Comparison of ENCODE assay signal across 8 cellular contexts in genomic region chr11:9313648-9314290, GRCh38. TPM values are rescaled to one million over a fixed set of nuclear protein-coding genes. Genes with fewer than 3 reads are reported as not detected.
DNase-seq lines count a peak whose midpoint lies in the region; ATAC-seq, FAIRE-seq and TF ChIP-seq lines count a peak whose summit lies in the region.

No MANE protein-coding gene starts in this region.

- H3K4me1 ChIP-seq in A549 (peaks cover 32% of the 10 kb centered on the region), H1 (replicated peaks in 1 of 4; ENCODE audit: control insufficient read depth in 3 of 4, insufficient read depth in 4 of 4, low read length in 3 of 4) (peaks cover 0 to 4% (median 3%) of the 10 kb centered on the region in 4 experiments; a peak in 5 of 7 replicates), mononuclear cell (ENCODE audit: insufficient read depth, low read length) (peaks cover 35% of the 10 kb centered on the region), thyroid gland (peaks cover 17 to 22% of the 10 kb centered on the region in 2 donors)

- H3K27ac ChIP-seq in A549 (peak overlapping the region; percentile 88 to 93), H1 (ENCODE audit: low read depth, low read length) (peak overlapping the region; percentile 68; the same call in 1 of the 2 replicates), thyroid gland (peak overlapping the region; percentile 65 to 80 (median 69))

- H3K4me1 Mint-ChIP-seq in T-helper 17 cell: peaks cover 33% of the 10 kb centered on the region

- H4K5ac ChIP-seq in H1 (ENCODE audit: insufficient read length, low read depth, low read length): no peak overlapping the region

- no peak overlapping the region for H3K23ac ChIP-seq in H1 (ENCODE audit: insufficient read length)

- 0 out of 2 replicates have a peak overlapping the region, but pooled peaks have one; percentile 55 for H2BK12ac ChIP-seq in H1 (ENCODE audit: low read depth, low read length)

- ATAC-seq in A549: peak; percentile 38 to 43
- ATAC-seq in GM18502 (IDR thresholded peaks at IDR 0.05; ENCODE audit: poor library complexity, unreplicated experiment): peak; percentile 24
- ATAC-seq in HG03135 (IDR thresholded peaks at IDR 0.05; ENCODE audit: unreplicated experiment): peak; percentile 25
- peak; percentile 6 for ATAC-seq in T-helper 17 cell

- DNase-seq in A549 (ENCODE audit: low read depth in 1 of 2, low spot score in 1 of 2) (peak in 1 of 2 experiments; percentile 37), T-helper 17 cell (peak in 2 of 3 donors; percentile 10 to 17), H1 (ENCODE audit: low read depth in 1 of 2, low spot score in 2 of 2) (no peak), thyroid gland (peak; percentile 20 to 35), NCI-H446 (lab: John Stamatoyannopoulos, UW) (no peak)

- H2AK5ac ChIP-seq in H1 (ENCODE audit: low read depth, low read length): no peak overlapping the region

- H4K20me1 ChIP-seq in H1 (replicated peaks in 1 of 2; ENCODE audit: control insufficient read depth in 1 of 2, insufficient read depth in 2 of 2, low read length in 2 of 2): peaks cover 0 to 11% of the 10 kb centered on the region in 2 experiments

- H3K14ac ChIP-seq in H1 (ENCODE audit: insufficient read length): no peak overlapping the region

- CTCF ChIA-PET in A549 (lab: Yijun Ruan, JAX): interaction anchor here (0.9 to 1.2 kb wide), 4 partner anchors 8 to 193 kb away, joined by 3 to 4 read pairs (median 3); no protein-coding TSS in a partner anchor
- CTCF ChIA-PET in H1 (lab: Charles Lee; ENCODE audit: partially characterized antibody): interaction anchor here (0.7 to 1.5 kb wide), 5 partner anchors 12 to 222 kb away, joined by 3 to 4 read pairs (median 3); no protein-coding TSS in a partner anchor

- WGBS in A549 (ENCODE audit: missing lambda C conversion rate): 1% methylated on average over 27 of the region's 27 CpGs
- 2% methylated on average over 21 of the region's 27 CpGs; no CpG with 5 or more reads in 1 of the 2 experiments for WGBS in H1 (ENCODE audit: extremely low coverage in 1 of 2, insufficient coverage in 1 of 2, insufficient read length in 1 of 2, insufficient replicate concordance in 2 of 2, low coverage in 1 of 2, low lambda C conversion rate in 2 of 2, missing lambda C conversion rate in 1 of 2), 2 experiments
- WGBS in thyroid gland, 2 donors: 1 to 2% methylated on average over 27 of the region's 27 CpGs

- peaks cover 9% of the 10 kb centered on the region for H3K23me2 ChIP-seq in H1 (ENCODE audit: low read depth, low read length)

- H3K4me3 ChIP-seq in A549 (peak overlapping the region; percentile 78), H1 (ENCODE audit: extremely low read depth in 1 of 4, insufficient read depth in 2 of 4, low read depth in 3 of 4, low read length in 4 of 4) (peak overlapping the region; percentile 87 to 94 (median 91)), mononuclear cell (ENCODE audit: low read length) (peak overlapping the region; percentile 88), thyroid gland (replicated peaks in 1 of 3) (peak overlapping the region; percentile 93 to 100 (median 100))

- H2AFZ ChIP-seq in H1 (ENCODE audit: low read length): no peak overlapping the region

- no peak overlapping the region for H2BK120ac ChIP-seq in H1 (replicated peaks; ENCODE audit: low read depth, low read length)

- peak overlapping the region; percentile 95 for H3K27ac Mint-ChIP-seq in T-helper 17 cell

- peak overlapping the region; percentile 92; the same call in 1 of the 2 replicates for H4K8ac ChIP-seq in H1 (ENCODE audit: extremely low read depth, insufficient read depth, low read length)

- FAIRE-seq in A549 (lab: Jason Lieb, UNC): no peak
- FAIRE-seq in H1 (lab: Jason Lieb, UNC): no peak

- no peaks in the 10 kb centered on the region for H3K36me3 ChIP-seq in H1 (ENCODE audit: control insufficient read depth in 2 of 4, insufficient read depth in 4 of 4, low read length in 3 of 4)
- H3K36me3 ChIP-seq in thyroid gland: no peaks in the 10 kb centered on the region

- H3K36me3 Mint-ChIP-seq in T-helper 17 cell (ENCODE audit: low read depth): peaks cover 9% of the 10 kb centered on the region

- peaks cover 14% of the 10 kb centered on the region for H3K27me3 Mint-ChIP-seq in T-helper 17 cell

- H3K18ac ChIP-seq in H1 (ENCODE audit: extremely low read depth, low read length): peak overlapping the region; percentile 75

- H3K9ac ChIP-seq in H1 (replicated peaks in 1 of 4; ENCODE audit: extremely low read depth in 1 of 4, low read depth in 3 of 4, low read length in 3 of 4): peak overlapping the region; percentile 83 to 93 (median 90)

- peak overlapping the region; percentile 56 for H3K56ac ChIP-seq in H1 (replicated peaks; ENCODE audit: insufficient read length, low read depth, low read length)

- H2BK20ac ChIP-seq in H1 (ENCODE audit: low read length): no peak overlapping the region

- no peak overlapping the region for H4K91ac ChIP-seq in H1 (replicated peaks; ENCODE audit: insufficient read length, low read length)

- peak overlapping the region; percentile 95; the same call in 1 of the 2 replicates for H2BK5ac ChIP-seq in H1 (ENCODE audit: low read depth, low read length)

- H3K79me2 ChIP-seq in H1 (ENCODE audit: control insufficient read depth in 1 of 2, insufficient read depth in 2 of 2, low read length in 2 of 2): peaks cover 28 to 52% of the 10 kb centered on the region in 2 experiments

- POLR2A ChIA-PET in A549 (lab: Yijun Ruan, JAX) (interaction anchor here (0.8 to 2.0 kb wide), 4 partner anchors 51 to 147 kb away, joined by 3 to 9 read pairs (median 6); partner anchors contain the start of gene ZNF143), H1 (lab: Charles Lee; ENCODE audit: partially characterized antibody) (interaction anchor here (0.5 to 3.8 kb wide), 7 partner anchors 33 to 478 kb away, joined by 4 to 12 read pairs (median 5); partner anchors contain the start of genes DENND5A, IPO7 and ZNF143)

- TF ChIP-seq POLR2A in A549 (IDR thresholded peaks at IDR 0.05; ENCODE audit: low read length): no peak
- no peak for TF ChIP-seq POLR2A in H1 (IDR thresholded peaks at IDR 0.05; ENCODE audit: control extremely low read depth in 1 of 2, low read depth in 2 of 2, low read length in 2 of 2)
- TF ChIP-seq POLR2A in thyroid gland (IDR thresholded peaks at IDR 0.05): no peak

- no peaks in the 10 kb centered on the region for H3K27me3 ChIP-seq in H1 (replicated peaks in 1 of 4; ENCODE audit: control insufficient read depth in 3 of 4, extremely low read depth in 1 of 4, insufficient read depth in 3 of 4, low read length in 3 of 4)
- H3K27me3 ChIP-seq in mononuclear cell (ENCODE audit: insufficient read depth, low read length): no peaks in the 10 kb centered on the region
- no peaks in the 10 kb centered on the region for H3K27me3 ChIP-seq in thyroid gland

- TF ChIP-seq RAD21 in A549 (conservative IDR thresholded peaks at IDR 0.05 in 1 of 2, IDR thresholded peaks at IDR 0.05 in 1 of 2): no peak
- TF ChIP-seq RAD21 in H1 (IDR thresholded peaks at IDR 0.05 in 1 of 2, conservative IDR thresholded peaks at IDR 0.05 in 1 of 2; ENCODE audit: low read depth in 2 of 2, low read length in 2 of 2): no peak

- intact Hi-C loops in thyroid gland (cut with DNase I): loop anchor here (10.0 kb wide), 1 partner anchor 49 kb away; the partner anchor contains the start of gene DENND5A

- H3K4me2 ChIP-seq in A549: peak overlapping the region; percentile 78
- peak overlapping the region; percentile 72 to 83 for H3K4me2 ChIP-seq in H1 (ENCODE audit: insufficient read depth in 1 of 2, low read depth in 2 of 2, low read length in 2 of 2)

- TF ChIP-seq CTCF in A549 (IDR thresholded peaks at IDR 0.05) (no peak), H1 (IDR thresholded peaks at IDR 0.05; ENCODE audit: control extremely low read depth in 1 of 3, insufficient read depth in 1 of 3, low read depth in 1 of 3, low read length in 3 of 3) (no peak), thyroid gland (IDR thresholded peaks at IDR 0.05) (no peak)

- no peak overlapping the region for H3K4ac ChIP-seq in H1 (replicated peaks; ENCODE audit: insufficient read length, low read depth, low read length)

- H2BK15ac ChIP-seq in H1 (ENCODE audit: low read length): no peak overlapping the region

- peaks cover 9% of the 10 kb centered on the region for H3K79me1 ChIP-seq in H1 (ENCODE audit: low read depth, low read length)

- no peak for TF ChIP-seq EP300 in A549 (IDR thresholded peaks at IDR 0.05)
- no peak for TF ChIP-seq EP300 in H1 (IDR thresholded peaks at IDR 0.05; ENCODE audit: borderline replicate concordance in 1 of 2, low read depth in 2 of 2, low read length in 2 of 2)

- H3K9me3 ChIP-seq in A549: no peaks in the 10 kb centered on the region
- no peaks in the 10 kb centered on the region for H3K9me3 ChIP-seq in T-helper 17 cell (ENCODE audit: control insufficient read depth, low read length, poor library complexity, severe bottlenecking)
- H3K9me3 ChIP-seq in H1 (ENCODE audit: insufficient read depth in 2 of 2, low read depth in 1 of 2, low read length in 1 of 2): no peaks in the 10 kb centered on the region
- H3K9me3 ChIP-seq in mononuclear cell (ENCODE audit: low read depth, low read length): no peaks in the 10 kb centered on the region
- H3K9me3 ChIP-seq in thyroid gland: no peaks in the 10 kb centered on the region

- peak overlapping the region; percentile 99 for H3K4me3 Mint-ChIP-seq in T-helper 17 cell

RNA-seq across cellular contexts. Expression of gene TMEM41B, which starts 0.6 kb away (rescaled TPM):
- polyA plus RNA-seq in A549 (2011; rRNA removed): 57.7 and 71.4 TPM in 2 replicates
- polyA plus RNA-seq in A549 (2012; cell fraction: cytosol; rRNA removed): 30.9 and 40.0 TPM in 2 replicates
- 43.4 and 51.2 TPM in 2 replicates for polyA plus RNA-seq in A549 (2012; cell fraction: nucleus; rRNA removed)
- 38.6 to 51.6 TPM (median 47.0 TPM) in 3 replicates for polyA plus RNA-seq in A549 (2017; fragmentation: RNase III; extraction: RNeasy Plus Mini Kit Qiagen cat#74134 plus additional on column Dnase treatment)
- polyA minus RNA-seq in A549 (2011; rRNA and poly(A)+ RNA removed): 23.1 and 25.4 TPM in 2 replicates
- 10 to 100 TPM; 22.7 to 32.6 TPM for total RNA-seq in T-helper 17 cell
- 43.9 and 50.1 TPM in 2 replicates for total RNA-seq in H1 (2021; fragmentation: NEBNext Ultra II Directional; extraction: Animal tissue kit (Norgen Biotek cat#: 25700))
- 16.5 and 24.3 TPM in 2 replicates for polyA plus RNA-seq in H1 (2011; rRNA removed)
- 27.2 TPM for polyA plus RNA-seq in H1 (2011; cell fraction: cytosol; rRNA removed)
- polyA plus RNA-seq in H1 (2011; cell fraction: nucleus; rRNA removed): 24.3 TPM
- 20.1 to 24.6 TPM (median 22.2 TPM) in 4 replicates for polyA plus RNA-seq in H1 (2012, experiment 1 of 2)
- 5.3 TPM for polyA plus RNA-seq in H1 (2012, experiment 2 of 2)
- polyA plus RNA-seq in H1 (2013, experiment 1 of 2): 57.5 TPM
- polyA plus RNA-seq in H1 (2013, experiment 2 of 2): 70.5 TPM
- 14.8 and 19.2 TPM in 2 replicates for polyA minus RNA-seq in H1 (2011; rRNA and poly(A)+ RNA removed)
- 24.1 TPM for polyA minus RNA-seq in H1 (2011; cell fraction: cytosol; rRNA and poly(A)+ RNA removed)
- 30.6 TPM for polyA minus RNA-seq in H1 (2011; cell fraction: nucleus; rRNA and poly(A)+ RNA removed)
- 34.2 TPM for total RNA-seq in mononuclear cell
- total RNA-seq in thyroid gland: 10 to 100 TPM; 52.7 to 86.7 (median 76.1) TPM

RNA-seq across cellular contexts. Expression of gene DENND5A, which starts 48.6 kb away (rescaled TPM):
- polyA plus RNA-seq in A549 (2011; rRNA removed): 88.7 and 120 TPM in 2 replicates
- polyA plus RNA-seq in A549 (2012; cell fraction: cytosol; rRNA removed): 93.3 and 114 TPM in 2 replicates
- polyA plus RNA-seq in A549 (2012; cell fraction: nucleus; rRNA removed): 79.9 and 89.7 TPM in 2 replicates
- polyA plus RNA-seq in A549 (2017; fragmentation: RNase III; extraction: RNeasy Plus Mini Kit Qiagen cat#74134 plus additional on column Dnase treatment): 35.7 to 41.5 TPM (median 36.6 TPM) in 3 replicates
- polyA minus RNA-seq in A549 (2011; rRNA and poly(A)+ RNA removed): 241 and 328 TPM in 2 replicates
- 10 to 100 TPM; 66.3 to 96.5 TPM for total RNA-seq in T-helper 17 cell
- 65.7 and 69.2 TPM in 2 replicates for total RNA-seq in H1 (2021; fragmentation: NEBNext Ultra II Directional; extraction: Animal tissue kit (Norgen Biotek cat#: 25700))
- 139 and 141 TPM in 2 replicates for polyA plus RNA-seq in H1 (2011; rRNA removed)
- polyA plus RNA-seq in H1 (2011; cell fraction: cytosol; rRNA removed): 123 TPM
- polyA plus RNA-seq in H1 (2011; cell fraction: nucleus; rRNA removed): 203 TPM
- 58.2 to 75.3 TPM (median 62.3 TPM) in 4 replicates for polyA plus RNA-seq in H1 (2012, experiment 1 of 2)
- polyA plus RNA-seq in H1 (2012, experiment 2 of 2): 10.3 TPM
- polyA plus RNA-seq in H1 (2013, experiment 1 of 2): 34.2 TPM
- polyA plus RNA-seq in H1 (2013, experiment 2 of 2): 33.9 TPM
- polyA minus RNA-seq in H1 (2011; rRNA and poly(A)+ RNA removed): 417 and 473 TPM in 2 replicates
- polyA minus RNA-seq in H1 (2011; cell fraction: cytosol; rRNA and poly(A)+ RNA removed): 84.7 TPM
- polyA minus RNA-seq in H1 (2011; cell fraction: nucleus; rRNA and poly(A)+ RNA removed): 195 TPM
- 284 TPM for total RNA-seq in mononuclear cell
- 10 to 100 TPM; 45.6 to 80.8 (median 59.3) TPM for total RNA-seq in thyroid gland

Comparison
In these comparisons a context has a peak if more than half of its experiments do, and no peak if none do; other contexts are left out.
1. DNase-seq: peak in T-helper 17 cell (2 of 3) and thyroid gland (2 of 2); none in H1 (0 of 2) and NCI-H446 (0 of 2).
2. Peak in every context shown above with its lines, with median percentiles within 50 percentile points of each other: ATAC-seq, H3K27ac ChIP-seq and H3K4me3 ChIP-seq.